In the genomic region with DNA sequence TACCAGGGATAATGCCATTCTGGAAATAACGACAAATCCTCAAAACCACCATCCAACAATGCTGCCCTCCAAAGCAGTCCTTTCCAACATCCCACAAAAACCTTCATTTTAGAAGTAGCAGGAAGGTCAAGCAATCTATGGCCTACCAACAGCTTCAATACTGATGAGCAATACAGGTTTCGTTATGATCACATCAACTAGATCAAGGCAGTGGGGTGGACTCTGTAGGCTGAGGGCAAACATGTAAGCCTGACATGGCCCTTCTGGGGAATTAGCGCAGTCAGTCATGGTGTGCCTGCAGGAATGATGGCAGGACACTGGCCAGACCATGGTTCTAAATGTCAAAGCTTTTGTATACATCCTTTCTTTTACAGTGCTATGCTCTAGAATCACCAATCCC, we compare ENCODE assay signal across 20 cellular contexts. TPM values are rescaled to one million over a fixed set of nuclear protein-coding genes. Genes with fewer than 3 reads are reported as not detected.
DNase-seq lines count a peak whose midpoint lies in the region; ATAC-seq and TF ChIP-seq lines count a peak whose summit lies in the region.
"Had no signal": no experiment of that assay in that cellular context is flagged by ENCODE, and none has a peak within 500 bp of the region (broad histone marks: within the 10 kb centered on the region; RNA-seq: fewer than 3 reads in every experiment).

No MANE protein-coding gene starts in this region.

- H3K36me3 ChIP-seq in CD8-positive, alpha-beta memory T cell (ENCODE audit: insufficient read depth, low read length), result peaks cover 65% of the 10 kb centered on the region
- peaks cover 37 to 77% (median 45%) of the 10 kb centered on the region in 3 donors for H3K36me3 ChIP-seq in tibial artery

- H3K27me3 ChIP-seq in CD8-positive, alpha-beta memory T cell (ENCODE audit: insufficient read depth, low read length, poor library complexity, severe bottlenecking), result no peaks in the 10 kb centered on the region
- no peaks in the 10 kb centered on the region for H3K27me3 ChIP-seq in tibial artery
- H3K27me3 ChIP-seq: right atrium auricular region, thyroid gland had no signal

- no peak overlapping the region for H3K27ac ChIP-seq in CD8-positive, alpha-beta memory T cell (ENCODE audit: low read depth, low read length)
- H3K27ac ChIP-seq in substantia nigra (ENCODE audit: low read depth, low read length, poor library complexity, severe bottlenecking) (no peak overlapping the region), tibial artery (no peak overlapping the region)
- H3K27ac ChIP-seq: right atrium auricular region had no signal

- peaks cover 18% of the 10 kb centered on the region for H3K4me1 ChIP-seq in CD8-positive, alpha-beta memory T cell (ENCODE audit: insufficient read depth, low read length)
- no peaks in the 10 kb centered on the region for H3K4me1 ChIP-seq in tibial artery
- H3K4me1 ChIP-seq: right atrium auricular region had no signal

- intact Hi-C loops in tibial artery (cut with DNase I; ENCODE audit: low total_unique reads), result no loop called here

- H3K36me3 Mint-ChIP-seq in CD8-positive, alpha-beta memory T cell, result peaks cover 20 to 94% (median 41%) of the 10 kb centered on the region in 3 donors
- peaks cover 51% of the 10 kb centered on the region; the same call in 1 of the 2 replicates for H3K36me3 Mint-ChIP-seq in HFFc6 (ENCODE audit: low read depth)
- peaks cover 92% of the 10 kb centered on the region for H3K36me3 Mint-ChIP-seq in central memory CD8-positive, alpha-beta T cell (ENCODE audit: insufficient read depth)
- H3K36me3 Mint-ChIP-seq in natural killer cell treated with Interleukin-12 subunit alpha and Interleukin-12 subunit beta and Interleukin-15 and Interleukin-18, amount 100 ng/mL, for 72 hours, result peaks cover 31% of the 10 kb centered on the region

- TF ChIP-seq CTCF in HFFc6 (IDR thresholded peaks at IDR 0.05) (no peak), tibial artery (IDR thresholded peaks at IDR 0.05) (no peak)

- no peak for DNase-seq in CD8-positive, alpha-beta memory T cell
- no peak for DNase-seq in HFFc6
- DNase-seq in central memory CD8-positive, alpha-beta T cell (ENCODE audit: low spot score in 2 of 2), result no peak
- DNase-seq in natural killer cell treated with Interleukin-12 subunit alpha and Interleukin-12 subunit beta and Interleukin-15 and Interleukin-18, amount 100 ng/mL, for 72 hours (ENCODE audit: low spot score), result no peak
- DNase-seq in substantia nigra (lab: John Stamatoyannopoulos, UW), result no peak
- no peak for DNase-seq in H4 (ENCODE audit: low spot score)
- no peak for DNase-seq in tibial artery
- DNase-seq: activated CD4-positive, alpha-beta T cell treated with anti-CD3 and anti-CD28 coated beads, Interleukin-2, amount 10 ng/mL, durations not matched to agents 7 days and 5 days; activated T-cell treated with anti-CD3 and anti-CD28 coated beads, Interleukin-2, amount 50 U/mL, for 4 hours; amygdala; cerebellar nuclear complex; DMS 273 treated with DMSO at 0.1 percent for 48 hours; effector CD4-positive, alpha-beta T cell; GDM1; HCEC 1CT; NCI-H1436; NCI-H526 had no signal

- CTCF ChIA-PET in CD8-positive, alpha-beta memory T cell (lab: Charles Lee), result no interaction called here

- H3K4me3 Mint-ChIP-seq in CD8-positive, alpha-beta memory T cell, result no peak overlapping the region
- H3K4me3 Mint-ChIP-seq in HFFc6, result no peak overlapping the region
- no peak overlapping the region for H3K4me3 Mint-ChIP-seq in central memory CD8-positive, alpha-beta T cell
- H3K4me3 Mint-ChIP-seq in natural killer cell treated with Interleukin-12 subunit alpha and Interleukin-12 subunit beta and Interleukin-15 and Interleukin-18, amount 100 ng/mL, for 72 hours, result no peak overlapping the region
- H3K4me3 Mint-ChIP-seq: activated CD4-positive, alpha-beta T cell treated with anti-CD3 and anti-CD28 coated beads, Interleukin-2, amount 10 ng/mL, durations not matched to agents 7 days and 5 days; activated T-cell treated with anti-CD3 and anti-CD28 coated beads, Interleukin-2, amount 50 U/mL, for 4 hours had no signal

- H3K27ac Mint-ChIP-seq in CD8-positive, alpha-beta memory T cell, result peak overlapping the region in 6 of 8 donors; percentile 8 to 86 (median 76)
- H3K27ac Mint-ChIP-seq in HFFc6, result peak overlapping the region; percentile 8; the same call in 1 of the 2 replicates
- H3K27ac Mint-ChIP-seq in central memory CD8-positive, alpha-beta T cell (ENCODE audit: low read depth), result peak overlapping the region; percentile 88
- H3K27ac Mint-ChIP-seq in natural killer cell treated with Interleukin-12 subunit alpha and Interleukin-12 subunit beta and Interleukin-15 and Interleukin-18, amount 100 ng/mL, for 72 hours, result peak overlapping the region; percentile 11 to 17

- peaks cover 55 to 80% (median 58%) of the 10 kb centered on the region in 3 donors for H3K4me1 Mint-ChIP-seq in CD8-positive, alpha-beta memory T cell
- peaks cover 8% of the 10 kb centered on the region; the same call in 1 of the 2 replicates for H3K4me1 Mint-ChIP-seq in HFFc6 (ENCODE audit: low read depth)
- peaks cover 65% of the 10 kb centered on the region for H3K4me1 Mint-ChIP-seq in central memory CD8-positive, alpha-beta T cell
- H3K4me1 Mint-ChIP-seq in natural killer cell treated with Interleukin-12 subunit alpha and Interleukin-12 subunit beta and Interleukin-15 and Interleukin-18, amount 100 ng/mL, for 72 hours (ENCODE audit: low read depth in 2 of 2), result peaks cover 19 to 31% of the 10 kb centered on the region in 2 donors

- ATAC-seq in central memory CD8-positive, alpha-beta T cell (replicated peaks; ENCODE audit: extremely low read depth, poor library complexity, severe bottlenecking), result no peak
- no peak for ATAC-seq in natural killer cell treated with Interleukin-12 subunit alpha and Interleukin-12 subunit beta and Interleukin-15 and Interleukin-18, amount 100 ng/mL, for 72 hours
- ATAC-seq: left lobe of liver had no signal

- H3K9me3 ChIP-seq in CD8-positive, alpha-beta memory T cell (ENCODE audit: low read length), result no peaks in the 10 kb centered on the region
- H3K9me3 ChIP-seq in tibial artery, result no peaks in the 10 kb centered on the region
- H3K9me3 ChIP-seq: right atrium auricular region, thyroid gland had no signal

- POLR2A ChIA-PET in CD8-positive, alpha-beta memory T cell (lab: Charles Lee), result no interaction called here

- peaks cover 0 to 2% (median 0%) of the 10 kb centered on the region in 5 donors for H3K9me3 Mint-ChIP-seq in CD8-positive, alpha-beta memory T cell
- no peaks in the 10 kb centered on the region for H3K9me3 Mint-ChIP-seq in HFFc6
- H3K9me3 Mint-ChIP-seq in central memory CD8-positive, alpha-beta T cell, result no peaks in the 10 kb centered on the region
- no peaks in the 10 kb centered on the region for H3K9me3 Mint-ChIP-seq in natural killer cell treated with Interleukin-12 subunit alpha and Interleukin-12 subunit beta and Interleukin-15 and Interleukin-18, amount 100 ng/mL, for 72 hours
- H3K9me3 Mint-ChIP-seq: activated CD4-positive, alpha-beta T cell treated with anti-CD3 and anti-CD28 coated beads, Interleukin-2, amount 10 ng/mL, durations not matched to agents 7 days and 5 days; activated T-cell treated with anti-CD3 and anti-CD28 coated beads, Interleukin-2, amount 50 U/mL, for 4 hours had no signal

- H3K27me3 Mint-ChIP-seq in CD8-positive, alpha-beta memory T cell, result peaks cover 0 to 3% of the 10 kb centered on the region in 2 donors
- no peaks in the 10 kb centered on the region for H3K27me3 Mint-ChIP-seq in HFFc6 (ENCODE audit: insufficient read depth)
- no peaks in the 10 kb centered on the region for H3K27me3 Mint-ChIP-seq in central memory CD8-positive, alpha-beta T cell
- H3K27me3 Mint-ChIP-seq in natural killer cell treated with Interleukin-12 subunit alpha and Interleukin-12 subunit beta and Interleukin-15 and Interleukin-18, amount 100 ng/mL, for 72 hours, result no peaks in the 10 kb centered on the region
- H3K27me3 Mint-ChIP-seq: activated CD4-positive, alpha-beta T cell treated with anti-CD3 and anti-CD28 coated beads, Interleukin-2, amount 10 ng/mL, durations not matched to agents 7 days and 5 days had no signal

- H3K4me3 ChIP-seq in CD8-positive, alpha-beta memory T cell (ENCODE audit: low read length), result no peak overlapping the region
- no peak overlapping the region for H3K4me3 ChIP-seq in tibial artery
- H3K4me3 ChIP-seq: right atrium auricular region, thyroid gland had no signal

RNA-seq across cellular contexts. Expression of gene EZR, which starts 41.7 kb away (rescaled TPM):
- total RNA-seq in CD8-positive, alpha-beta memory T cell, result 100 to 1,000 TPM; 296 to 299 TPM
- 325 TPM for polyA plus RNA-seq in CD8-positive, alpha-beta memory T cell
- 100 to 1,000 TPM; 118 to 183 (median 178) TPM for total RNA-seq in HFFc6 (2021; fragmentation: NEBNext Ultra II Directional; extraction: Animal tissue kit (Norgen Biotek cat#: 25700))
- total RNA-seq in natural killer cell treated with Interleukin-12 subunit alpha and Interleukin-12 subunit beta and Interleukin-15 and Interleukin-18, amount 100 ng/mL, for 72 hours, result 100 to 1,000 TPM in 1 of 2 donors, 10 to 100 TPM in 1; 71.0 to 135 TPM
- 29.3 and 31.8 TPM in 2 replicates for total RNA-seq in H4 (2014; rRNA removed; shearing (Covaris generic))

Comparison
In these comparisons a context has a peak if more than half of its experiments do, and no peak if none do; other contexts are left out.
1. H3K27ac Mint-ChIP-seq: peak in every context shown above with its lines; median percentile 88 in central memory CD8-positive, alpha-beta T cell; 76 in CD8-positive, alpha-beta memory T cell; 14 in natural killer cell treated with Interleukin-12 subunit alpha and Interleukin-12 subunit beta and Interleukin-15 and Interleukin-18, amount 100 ng/mL, for 72 hours; 8 in HFFc6.